28 cellular contexts compared by ENCODE assay signal in the genomic region with DNA sequence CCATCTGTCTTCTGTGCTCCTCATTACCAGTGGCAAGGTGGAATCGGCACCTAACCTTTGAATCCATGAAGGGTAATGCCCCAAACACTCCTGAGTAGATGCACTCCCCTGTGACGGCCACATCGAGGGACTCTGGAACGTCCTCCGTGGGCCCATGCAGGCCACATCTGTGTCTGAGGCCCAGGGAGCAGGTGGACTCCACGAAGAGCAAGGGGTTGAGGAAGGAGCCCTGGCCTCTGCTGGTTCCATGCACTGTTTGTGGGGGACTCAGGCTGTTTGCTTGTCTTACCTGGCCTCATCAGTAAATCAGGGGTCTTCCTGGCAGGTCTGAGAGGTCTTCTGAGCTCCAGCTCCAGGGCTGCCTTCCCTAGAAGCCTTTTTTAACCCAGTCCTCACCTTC.
"Had no signal": no experiment of that assay in that cellular context is flagged by ENCODE, and none has a peak within 500 bp of the region (broad histone marks: within the 10 kb centered on the region; RNA-seq: fewer than 3 reads in every experiment).

No MANE protein-coding gene starts in this region.

- DNase-seq: activated B cell treated with CpG ODN at 0.5 μM for 24 hours; activated CD4-positive, alpha-beta memory T cell treated with anti-CD3 and anti-CD28 coated beads for 36 hours; activated CD4-positive, alpha-beta T cell treated with anti-CD3 and anti-CD28 coated beads for 4 hours; activated CD4-positive, alpha-beta T cell treated with anti-CD3 and anti-CD28 coated beads, Interleukin-2, amount 10 ng/mL, durations not matched to agents 24 days and 14 days; activated CD4-positive, alpha-beta T cell treated with anti-CD3 and anti-CD28 coated beads, Interleukin-2, amount 50 U/mL, for 1 hour; activated CD4-positive, alpha-beta T cell treated with anti-CD3 and anti-CD28 coated beads, Interleukin-2, amount 50 U/mL, for 4 hours; activated CD4-positive, CD25-positive, alpha-beta regulatory T cell treated with anti-CD3 and anti-CD28 coated beads, Interleukin-2, amount 50 U/mL, for 72 hours; activated CD8-positive, alpha-beta memory T cell treated with anti-CD3 and anti-CD28 coated beads, Interleukin-2, amount 50 U/mL, for 4 hours; activated CD8-positive, alpha-beta T cell treated with anti-CD3 and anti-CD28 coated beads for 36 hours; activated effector memory CD4-positive, alpha-beta T cell treated with Interleukin-2 at 50 U/mL for 16 hours; activated gamma-delta T cell; activated naive CD4-positive, alpha-beta T cell treated with anti-CD3 and anti-CD28 coated beads, Interleukin-2, amount 10 ng/mL, durations not matched to agents 7 days and 5 days; activated naive CD4-positive, alpha-beta T cell treated with Interleukin-2 at 50 U/mL for 16 hours; activated naive CD8-positive, alpha-beta T cell treated with anti-CD3 and anti-CD28 coated beads, Interleukin-2, amount 10 ng/mL, durations not matched to agents 7 days and 5 days; activated naive CD8-positive, alpha-beta T cell treated with anti-CD3 and anti-CD28 coated beads, Interleukin-2, amount 50 U/mL, for 24 hours; activated T-cell treated with anti-CD3 and anti-CD28 coated beads for 4 hours; activated T-cell treated with anti-CD3 and anti-CD28 coated beads, Interleukin-2, amount 50 U/mL, for 1 hour; activated T-cell treated with anti-CD3 and anti-CD28 coated beads, Interleukin-2, amount 50 U/mL, for 48 hours; amygdala; anterior cingulate cortex; caudate nucleus; SW 1271; T-helper 1 cell; T-helper 2 cell; T-helper 9 cell had no signal

- H3K4me3 ChIP-seq: ascending aorta, cardiac muscle cell had no signal

- H3K27me3 ChIP-seq: ascending aorta, cardiac muscle cell had no signal

- ATAC-seq: activated CD8-positive, alpha-beta T cell treated with anti-CD3 and anti-CD28 coated beads for 36 hours; activated naive CD8-positive, alpha-beta T cell treated with anti-CD3 and anti-CD28 coated beads, Interleukin-2, amount 50 U/mL, for 24 hours had no signal

- H3K9me3 ChIP-seq: ascending aorta had no signal

- H3K27ac ChIP-seq: ascending aorta, cardiac muscle cell, VCaP had no signal

- H3K4me1 ChIP-seq: ascending aorta had no signal

- H3K36me3 ChIP-seq: ascending aorta, cardiac muscle cell had no signal
